Comparison of ENCODE assay signal across 19 cellular contexts in the genomic region with DNA sequence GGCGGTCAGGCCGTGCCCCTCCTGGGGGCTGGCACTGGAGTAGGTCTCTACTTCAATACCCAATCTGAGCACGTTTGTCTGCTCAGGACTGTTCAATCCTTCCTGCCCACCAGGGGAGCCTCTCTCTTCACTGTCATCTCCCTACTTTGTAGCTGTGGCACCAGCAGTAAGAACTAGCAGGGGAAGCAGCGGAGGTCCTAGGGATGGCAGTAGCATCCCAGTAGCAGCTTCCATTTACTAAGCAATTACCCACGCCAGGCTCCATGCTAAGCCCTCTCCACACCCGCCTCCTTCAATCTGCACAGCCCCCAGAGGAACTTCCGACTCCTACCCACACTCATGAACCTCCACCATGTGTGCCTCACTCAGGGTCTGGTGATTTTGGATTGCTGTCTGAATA. TPM values are rescaled to one million over a fixed set of nuclear protein-coding genes. Genes with fewer than 3 reads are reported as not detected.
DNase-seq lines count a peak whose midpoint lies in the region.
"Had no signal": no experiment of that assay in that cellular context is flagged by ENCODE, and none has a peak within 500 bp of the region (broad histone marks: within the 10 kb centered on the region; RNA-seq: fewer than 3 reads in every experiment).

No MANE protein-coding gene starts in this region.

- no peaks in the 10 kb centered on the region for H3K79me1 ChIP-seq in mesendoderm (ENCODE audit: low read length)

- no peak overlapping the region for H3K27ac ChIP-seq in mesendoderm (ENCODE audit: low read depth, low read length)
- H3K27ac ChIP-seq: BLaER1, C4-2B, GM23248 had no signal

- no peaks in the 10 kb centered on the region for H3K4me1 ChIP-seq in mesendoderm (ENCODE audit: control insufficient read depth, low read depth, low read length)
- H3K4me1 ChIP-seq: BLaER1, Caco-2 had no signal

- no peak overlapping the region for H3K9ac ChIP-seq in mesendoderm (ENCODE audit: low read length)
- H3K9ac ChIP-seq: BLaER1, GM23248 had no signal

- H3K4ac ChIP-seq in mesendoderm (ENCODE audit: low read depth, low read length) = no peak overlapping the region

- H3K18ac ChIP-seq in mesendoderm (ENCODE audit: low read length) = no peak overlapping the region

- no peak overlapping the region for H2BK15ac ChIP-seq in mesendoderm (replicated peaks; ENCODE audit: low read depth)

- no CpG with 5 or more reads among the region's 7 CpGs for WGBS in mesendoderm (ENCODE audit: extremely low coverage, insufficient coverage, low lambda C conversion rate)

- H3K4me2 ChIP-seq in mesendoderm (ENCODE audit: low read length) = no peak overlapping the region
- H3K4me2 ChIP-seq: BLaER1 had no signal

- no peak overlapping the region for H3K56ac ChIP-seq in mesendoderm (ENCODE audit: low read length)

- H3K27me3 ChIP-seq in mesendoderm (ENCODE audit: insufficient read depth, low read length, poor library complexity) = no peaks in the 10 kb centered on the region
- H3K27me3 ChIP-seq: BLaER1 had no signal

- H4K5ac ChIP-seq in mesendoderm (ENCODE audit: low read length) = no peak overlapping the region

- H2AK5ac ChIP-seq in mesendoderm (ENCODE audit: low read length) = no peak overlapping the region

- no peaks in the 10 kb centered on the region for H3K79me2 ChIP-seq in mesendoderm (ENCODE audit: control insufficient read depth, insufficient read depth, low read length)

- H2BK120ac ChIP-seq in mesendoderm (ENCODE audit: low read depth, low read length) = no peak overlapping the region

- peak; percentile 21 for DNase-seq in Ammon's horn (ENCODE audit: low spot score)
- peak; percentile 38 for DNase-seq in ecto neural progenitor cell (ENCODE audit: low spot score)
- DNase-seq in mesendoderm = peak; percentile 16
- no peak for DNase-seq in SKM-1 treated with dmso at 0.1 percent for 144 hours (lab: John Stamatoyannopoulos, UW; ENCODE audit: unreplicated experiment)
- DNase-seq in glomerular visceral epithelial cell (ENCODE audit: extremely low spot score) = no peak
- no peak for DNase-seq in inferior parietal cortex (ENCODE audit: extremely low spot score)
- DNase-seq: 8988T; Caco-2; CD4-positive, CD25-positive, alpha-beta regulatory T cell; CD8-positive, alpha-beta T cell; DMS153; DND-41; GDM1; GM23248; H9; HFFc6 had no signal

- H3K4me3 ChIP-seq in mesendoderm (ENCODE audit: low read length) = no peak overlapping the region
- H3K4me3 ChIP-seq: BLaER1, GM12878, GM23248 had no signal

- no peak overlapping the region for H2BK5ac ChIP-seq in mesendoderm (ENCODE audit: low read length)

- no peak overlapping the region for H4K8ac ChIP-seq in mesendoderm (ENCODE audit: low read depth, low read length)

- no peaks in the 10 kb centered on the region for H3K36me3 ChIP-seq in mesendoderm (ENCODE audit: control insufficient read depth, insufficient read depth, low read length)
- H3K36me3 ChIP-seq: BLaER1 had no signal

- H3K23ac ChIP-seq in mesendoderm (ENCODE audit: low read length) = no peak overlapping the region

RNA-seq across cellular contexts. Expression of a gene that starts 31.7 kb away (rescaled TPM):
- polyA plus RNA-seq in mesendoderm (2013, experiment 1 of 2) = 1.9 TPM
- polyA plus RNA-seq in mesendoderm (2013, experiment 2 of 2) = 1.9 TPM
- polyA plus RNA-seq: CD4-positive, CD25-positive, alpha-beta regulatory T cell; GM23248 had no signal

Comparison
In these comparisons a context has a peak if more than half of its experiments do, and no peak if none do; other contexts are left out.
1. DNase-seq: peak in Ammon's horn (single experiment), ecto neural progenitor cell (single experiment) and mesendoderm (single experiment); none in SKM-1 treated with dmso at 0.1 percent for 144 hours (single experiment), glomerular visceral epithelial cell (single experiment) and inferior parietal cortex (single experiment).